27 cellular contexts compared by ENCODE assay signal in the genomic region with DNA sequence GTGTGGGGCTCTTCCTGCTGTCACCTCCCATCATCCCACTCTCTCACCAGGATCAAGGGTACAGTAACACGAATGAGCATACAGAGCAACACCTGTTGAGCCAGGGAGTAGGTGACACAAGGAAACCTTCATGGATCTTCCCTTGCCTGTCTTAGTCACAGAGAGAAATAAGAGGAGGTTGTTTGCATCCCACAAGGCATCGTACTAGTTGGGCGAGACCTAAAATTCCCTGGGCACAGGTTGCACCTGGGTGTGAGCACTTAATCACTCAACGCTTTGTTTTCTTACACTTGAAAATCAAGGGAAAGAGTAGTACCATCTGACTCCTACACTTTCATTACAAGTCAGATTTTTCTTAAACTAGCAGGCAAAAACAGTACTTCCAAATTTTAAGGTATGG. TPM values are rescaled to one million over a fixed set of nuclear protein-coding genes. Genes with fewer than 3 reads are reported as not detected.
"Had no signal": no experiment of that assay in that cellular context is flagged by ENCODE, and none has a peak within 500 bp of the region (broad histone marks: within the 10 kb centered on the region; RNA-seq: fewer than 3 reads in every experiment).

No MANE protein-coding gene starts in this region.

- ATAC-seq: gastroesophageal sphincter; left lobe of liver; mucosa of descending colon; sciatic nerve; stimulated activated effector memory CD8-positive, alpha-beta T cell treated with anti-CD3 and anti-CD28 coated beads, Interleukin-12 subunit alpha, Interleukin-12 subunit beta, amount 100 ng/mL, for 72 hours had no signal

- H3K27me3 ChIP-seq: ascending aorta, cardiac muscle cell, gastroesophageal sphincter, tibial nerve had no signal

- H3K4me3 ChIP-seq: ascending aorta, cardiac muscle cell, gastroesophageal sphincter, mucosa of descending colon, tibial nerve had no signal

- H3K9me3 ChIP-seq: ascending aorta, gastroesophageal sphincter, mucosa of descending colon, tibial nerve had no signal

- H3K27ac Mint-ChIP-seq: activated CD4-positive, alpha-beta memory T cell treated with anti-CD3 and anti-CD28 coated beads, Interleukin-2, amount 10 ng/mL, durations not matched to agents 7 days and 5 days; activated CD4-positive, alpha-beta T cell treated with anti-CD3 and anti-CD28 coated beads, Interleukin-2, amount 10 ng/mL, durations not matched to agents 7 days and 5 days; activated naive CD4-positive, alpha-beta T cell treated with anti-CD3 and anti-CD28 coated beads, Interleukin-2, amount 10 ng/mL, durations not matched to agents 7 days and 5 days; activated naive CD8-positive, alpha-beta T cell treated with anti-CD3 and anti-CD28 coated beads, Interleukin-2, amount 10 ng/mL, durations not matched to agents 7 days and 5 days; activated T-cell treated with anti-CD3 and anti-CD28 coated beads, Interleukin-2, amount 50 U/mL, for 24 hours; nephron; stimulated activated effector memory CD8-positive, alpha-beta T cell treated with anti-CD3 and anti-CD28 coated beads, Interleukin-12 subunit alpha, Interleukin-12 subunit beta, amount 100 ng/mL, for 72 hours; stimulated activated naive CD8-positive, alpha-beta T cell treated with anti-CD3 and anti-CD28 coated beads, Interleukin-15, Interleukin-2, amounts not matched to agents 100 ng/mL and 50 ng/mL, for 24 hours had no signal

- H3K27me3 Mint-ChIP-seq: activated CD4-positive, alpha-beta memory T cell treated with anti-CD3 and anti-CD28 coated beads, Interleukin-2, amount 10 ng/mL, durations not matched to agents 7 days and 5 days; activated CD4-positive, alpha-beta T cell treated with anti-CD3 and anti-CD28 coated beads, Interleukin-2, amount 10 ng/mL, durations not matched to agents 7 days and 5 days; activated naive CD4-positive, alpha-beta T cell treated with anti-CD3 and anti-CD28 coated beads, Interleukin-2, amount 10 ng/mL, durations not matched to agents 7 days and 5 days; activated naive CD8-positive, alpha-beta T cell treated with anti-CD3 and anti-CD28 coated beads, Interleukin-2, amount 10 ng/mL, durations not matched to agents 7 days and 5 days; activated T-cell treated with anti-CD3 and anti-CD28 coated beads, Interleukin-2, amount 50 U/mL, for 24 hours; stimulated activated naive CD8-positive, alpha-beta T cell treated with anti-CD3 and anti-CD28 coated beads, Interleukin-15, Interleukin-2, amounts not matched to agents 100 ng/mL and 50 ng/mL, for 24 hours had no signal

- H3K27ac ChIP-seq: ascending aorta, gastroesophageal sphincter had no signal

- H3K4me3 Mint-ChIP-seq: activated CD4-positive, alpha-beta memory T cell treated with anti-CD3 and anti-CD28 coated beads, Interleukin-2, amount 10 ng/mL, durations not matched to agents 7 days and 5 days; activated CD4-positive, alpha-beta T cell treated with anti-CD3 and anti-CD28 coated beads, Interleukin-2, amount 10 ng/mL, durations not matched to agents 7 days and 5 days; activated naive CD4-positive, alpha-beta T cell treated with anti-CD3 and anti-CD28 coated beads, Interleukin-2, amount 10 ng/mL, durations not matched to agents 7 days and 5 days; activated naive CD8-positive, alpha-beta T cell treated with anti-CD3 and anti-CD28 coated beads, Interleukin-2, amount 10 ng/mL, durations not matched to agents 7 days and 5 days; activated T-cell treated with anti-CD3 and anti-CD28 coated beads, Interleukin-2, amount 50 U/mL, for 24 hours; brain; nephron; stimulated activated effector memory CD8-positive, alpha-beta T cell treated with anti-CD3 and anti-CD28 coated beads, Interleukin-12 subunit alpha, Interleukin-12 subunit beta, amount 100 ng/mL, for 72 hours; stimulated activated naive CD8-positive, alpha-beta T cell treated with anti-CD3 and anti-CD28 coated beads, Interleukin-15, Interleukin-2, amounts not matched to agents 100 ng/mL and 50 ng/mL, for 24 hours had no signal

- H3K9me3 Mint-ChIP-seq: activated CD4-positive, alpha-beta memory T cell treated with anti-CD3 and anti-CD28 coated beads, Interleukin-2, amount 10 ng/mL, durations not matched to agents 7 days and 5 days; activated CD4-positive, alpha-beta T cell treated with anti-CD3 and anti-CD28 coated beads, Interleukin-2, amount 10 ng/mL, durations not matched to agents 7 days and 5 days; activated naive CD4-positive, alpha-beta T cell treated with anti-CD3 and anti-CD28 coated beads, Interleukin-2, amount 10 ng/mL, durations not matched to agents 7 days and 5 days; activated naive CD8-positive, alpha-beta T cell treated with anti-CD3 and anti-CD28 coated beads, Interleukin-2, amount 10 ng/mL, durations not matched to agents 7 days and 5 days; activated T-cell treated with anti-CD3 and anti-CD28 coated beads, Interleukin-2, amount 50 U/mL, for 24 hours; brain; nephron; stimulated activated effector memory CD8-positive, alpha-beta T cell treated with anti-CD3 and anti-CD28 coated beads, Interleukin-12 subunit alpha, Interleukin-12 subunit beta, amount 100 ng/mL, for 72 hours; stimulated activated naive CD8-positive, alpha-beta T cell treated with anti-CD3 and anti-CD28 coated beads, Interleukin-15, Interleukin-2, amounts not matched to agents 100 ng/mL and 50 ng/mL, for 24 hours had no signal

- H3K4me1 Mint-ChIP-seq: activated naive CD8-positive, alpha-beta T cell treated with anti-CD3 and anti-CD28 coated beads, Interleukin-2, amount 10 ng/mL, durations not matched to agents 7 days and 5 days; stimulated activated effector memory CD8-positive, alpha-beta T cell treated with anti-CD3 and anti-CD28 coated beads, Interleukin-12 subunit alpha, Interleukin-12 subunit beta, amount 100 ng/mL, for 72 hours had no signal

- DNase-seq: activated CD4-positive, alpha-beta memory T cell treated with anti-CD3 and anti-CD28 coated beads, Interleukin-2, amount 10 ng/mL, durations not matched to agents 7 days and 5 days; activated CD4-positive, alpha-beta T cell treated with anti-CD3 and anti-CD28 coated beads for 1 hour; activated CD4-positive, alpha-beta T cell treated with anti-CD3 and anti-CD28 coated beads, Interleukin-2, amount 10 ng/mL, durations not matched to agents 7 days and 5 days; activated CD8-positive, alpha-beta memory T cell treated with anti-CD3 and anti-CD28 coated beads, Interleukin-2, amount 50 U/mL, for 48 hours; activated gamma-delta T cell; activated naive CD4-positive, alpha-beta T cell treated with anti-CD3 and anti-CD28 coated beads, Interleukin-2, amount 10 ng/mL, durations not matched to agents 7 days and 5 days; activated naive CD8-positive, alpha-beta T cell treated with anti-CD3 and anti-CD28 coated beads, Interleukin-2, amount 10 ng/mL, durations not matched to agents 7 days and 5 days; activated T-cell treated with anti-CD3 and anti-CD28 coated beads, Interleukin-2, amount 50 U/mL, for 24 hours; cortex of kidney; mucosa of descending colon; small intestine; stimulated activated CD4-positive, alpha-beta T cell treated with anti-CD3 and anti-CD28 coated beads, Interleukin-4, amount 100 ng/mL, for 24 hours; T-helper 2 cell had no signal

RNA-seq across cellular contexts. Expression of gene ZDHHC22, which starts 27.0 kb away (rescaled TPM):
- total RNA-seq: activated CD4-positive, alpha-beta memory T cell treated with anti-CD3 and anti-CD28 coated beads, Interleukin-2, amount 10 ng/mL, durations not matched to agents 7 days and 5 days; activated CD4-positive, alpha-beta T cell treated with anti-CD3 and anti-CD28 coated beads, Interleukin-2, amount 10 ng/mL, durations not matched to agents 7 days and 5 days; activated naive CD8-positive, alpha-beta T cell treated with anti-CD3 and anti-CD28 coated beads, Interleukin-2, amount 10 ng/mL, durations not matched to agents 7 days and 5 days; ascending aorta; left lobe of liver; lung microvascular endothelial cell; mesenteric fat pad; osteoblast; sciatic nerve; subcutaneous adipose tissue; tibial nerve had no signal
- polyA plus RNA-seq: cardiac muscle cell had no signal
